ENCODE assay signal across 24 cellular contexts in genomic region chr1:48026275-48026674, GRCh38. TPM values are rescaled to one million over a fixed set of nuclear protein-coding genes. Genes with fewer than 3 reads are reported as not detected.
DNase-seq lines count a peak whose midpoint lies in the region; ATAC-seq and TF ChIP-seq lines count a peak whose summit lies in the region.
"Had no signal": no experiment of that assay in that cellular context is flagged by ENCODE, and none has a peak within 500 bp of the region (broad histone marks: within the 10 kb centered on the region; RNA-seq: fewer than 3 reads in every experiment).

No MANE protein-coding gene starts in this region.

- in situ Hi-C loops in ACHN (cut with HindIII; ENCODE audit: low pct_ligation_motif_present, low pct_unique_long_range_greater_than_20kb, low sequenced_read_pairs): no loop called here

- H3K27me3 ChIP-seq in endodermal cell (ENCODE audit: control insufficient read depth, insufficient read depth, low read length, poor library complexity, severe bottlenecking) (no peaks in the 10 kb centered on the region), kidney epithelial cell (ENCODE audit: control insufficient read depth, insufficient read depth, low read length) (no peaks in the 10 kb centered on the region)
- H3K27me3 ChIP-seq: neutrophil had no signal

- H3K27ac Mint-ChIP-seq in endodermal cell: no peak overlapping the region
- H3K27ac Mint-ChIP-seq in activated naive CD8-positive, alpha-beta T cell treated with anti-CD3 and anti-CD28 coated beads, Interleukin-2, amount 50 U/mL, for 24 hours: no peak overlapping the region
- H3K27ac Mint-ChIP-seq: activated CD4-positive, alpha-beta memory T cell treated with anti-CD3 and anti-CD28 coated beads, Interleukin-2, amount 10 ng/mL, durations not matched to agents 7 days and 5 days; activated T-helper 1 cell treated with anti-CD3 and anti-CD28 coated beads, Interleukin-12 subunit alpha, Interleukin-12 subunit beta, Interleukin-2, Interleukin-4 antibody, amounts not matched to agents 30 ng/mL and 10 ng/mL and 1 ng/mL, durations not matched to agents 14 hours and 24 hours and 36 hours; CD8-positive, alpha-beta T cell; effector memory CD8-positive, alpha-beta T cell had no signal

- H3K36me3 Mint-ChIP-seq in endodermal cell (ENCODE audit: low read depth): no peaks in the 10 kb centered on the region
- no peaks in the 10 kb centered on the region for H3K36me3 Mint-ChIP-seq in activated naive CD8-positive, alpha-beta T cell treated with anti-CD3 and anti-CD28 coated beads, Interleukin-2, amount 50 U/mL, for 24 hours (ENCODE audit: low read depth)
- H3K36me3 Mint-ChIP-seq: CD8-positive, alpha-beta T cell had no signal

- H3K4me3 Mint-ChIP-seq in endodermal cell: no peak overlapping the region
- no peak overlapping the region for H3K4me3 Mint-ChIP-seq in activated naive CD8-positive, alpha-beta T cell treated with anti-CD3 and anti-CD28 coated beads, Interleukin-2, amount 50 U/mL, for 24 hours
- H3K4me3 Mint-ChIP-seq: activated CD4-positive, alpha-beta memory T cell treated with anti-CD3 and anti-CD28 coated beads, Interleukin-2, amount 10 ng/mL, durations not matched to agents 7 days and 5 days; activated T-helper 1 cell treated with anti-CD3 and anti-CD28 coated beads, Interleukin-12 subunit alpha, Interleukin-12 subunit beta, Interleukin-2, Interleukin-4 antibody, amounts not matched to agents 30 ng/mL and 10 ng/mL and 1 ng/mL, durations not matched to agents 14 hours and 24 hours and 36 hours; CD8-positive, alpha-beta T cell; effector memory CD8-positive, alpha-beta T cell had no signal

- H3K4me1 Mint-ChIP-seq in endodermal cell: peaks cover 69% of the 10 kb centered on the region
- no peaks in the 10 kb centered on the region for H3K4me1 Mint-ChIP-seq in activated naive CD8-positive, alpha-beta T cell treated with anti-CD3 and anti-CD28 coated beads, Interleukin-2, amount 50 U/mL, for 24 hours
- H3K4me1 Mint-ChIP-seq: activated CD4-positive, alpha-beta memory T cell treated with anti-CD3 and anti-CD28 coated beads, Interleukin-2, amount 10 ng/mL, durations not matched to agents 7 days and 5 days had no signal

- DNase-seq in ACHN (peak; percentile 8), NB4 (ENCODE audit: low read depth) (peak; percentile 42), endodermal cell (peak; percentile 47), kidney epithelial cell (ENCODE audit: low read depth) (peak; percentile 77), HuH-7.5 (ENCODE audit: low spot score) (no peak), middle frontal gyrus (ENCODE audit: extremely low spot score, low spot score) (no peak), GM20000 (ENCODE audit: low spot score) (no peak)
- no peak for DNase-seq in activated naive CD8-positive, alpha-beta T cell treated with anti-CD3 and anti-CD28 coated beads, Interleukin-2, amount 50 U/mL, for 24 hours
- DNase-seq: activated CD4-positive, alpha-beta memory T cell treated with anti-CD3 and anti-CD28 coated beads, Interleukin-2, amount 10 ng/mL, durations not matched to agents 7 days and 5 days; CD8-positive, alpha-beta T cell; central memory CD4-positive, alpha-beta T cell; effector memory CD8-positive, alpha-beta T cell; NCI-H187 treated with DMSO at 0.1 percent for 48 hours; NCI-H524; right cardiac atrium; stimulated activated CD4-positive, alpha-beta T cell treated with anti-CD3 and anti-CD28 coated beads, Interleukin-2, amount 100 ng/mL, for 48 hours; substantia nigra; SW 1271 had no signal

- H3K9me3 Mint-ChIP-seq in endodermal cell: no peaks in the 10 kb centered on the region
- no peaks in the 10 kb centered on the region for H3K9me3 Mint-ChIP-seq in activated naive CD8-positive, alpha-beta T cell treated with anti-CD3 and anti-CD28 coated beads, Interleukin-2, amount 50 U/mL, for 24 hours
- H3K9me3 Mint-ChIP-seq: activated CD4-positive, alpha-beta memory T cell treated with anti-CD3 and anti-CD28 coated beads, Interleukin-2, amount 10 ng/mL, durations not matched to agents 7 days and 5 days; activated T-helper 1 cell treated with anti-CD3 and anti-CD28 coated beads, Interleukin-12 subunit alpha, Interleukin-12 subunit beta, Interleukin-2, Interleukin-4 antibody, amounts not matched to agents 30 ng/mL and 10 ng/mL and 1 ng/mL, durations not matched to agents 14 hours and 24 hours and 36 hours; CD8-positive, alpha-beta T cell; effector memory CD8-positive, alpha-beta T cell had no signal

- no peak overlapping the region for H3K27ac ChIP-seq in endodermal cell (ENCODE audit: low read depth, low read length)
- H3K27ac ChIP-seq: neutrophil had no signal

- ATAC-seq in activated naive CD8-positive, alpha-beta T cell treated with anti-CD3 and anti-CD28 coated beads, Interleukin-2, amount 50 U/mL, for 24 hours: no peak
- ATAC-seq: CD8-positive, alpha-beta T cell; effector memory CD8-positive, alpha-beta T cell; Panc1; right cardiac atrium had no signal

- H3K9ac ChIP-seq in endodermal cell (ENCODE audit: extremely low read depth, low read length, poor library complexity, severe bottlenecking): no peak overlapping the region

- H3K4me3 ChIP-seq in NB4 (ENCODE audit: low read depth, low read length) (no peak overlapping the region), endodermal cell (ENCODE audit: low read length) (no peak overlapping the region), kidney epithelial cell (ENCODE audit: low read depth, low read length) (no peak overlapping the region)

- no peaks in the 10 kb centered on the region for H3K27me3 Mint-ChIP-seq in endodermal cell (ENCODE audit: insufficient read depth)
- H3K27me3 Mint-ChIP-seq in activated naive CD8-positive, alpha-beta T cell treated with anti-CD3 and anti-CD28 coated beads, Interleukin-2, amount 50 U/mL, for 24 hours: peaks cover 2% of the 10 kb centered on the region
- H3K27me3 Mint-ChIP-seq: activated CD4-positive, alpha-beta memory T cell treated with anti-CD3 and anti-CD28 coated beads, Interleukin-2, amount 10 ng/mL, durations not matched to agents 7 days and 5 days had no signal

- no peak for TF ChIP-seq CTCF in NB4 (IDR thresholded peaks at IDR 0.05; ENCODE audit: low read depth, low read length)
- no peak for TF ChIP-seq CTCF in endodermal cell (conservative IDR thresholded peaks at IDR 0.05)
- no peak for TF ChIP-seq CTCF in kidney epithelial cell (IDR thresholded peaks at IDR 0.05; ENCODE audit: insufficient read depth, low read length, poor library complexity, severe bottlenecking)
- no peak for TF ChIP-seq CTCF in GM20000 (IDR thresholded peaks at IDR 0.05; ENCODE audit: extremely low read depth, missing control alignments)

- 85 to 89% methylated on average over 1 to 2 of the region's 2 CpGs for WGBS in endodermal cell (ENCODE audit: insufficient coverage in 1 of 2, insufficient read length in 1 of 2), 2 experiments

- H3K9me3 ChIP-seq in endodermal cell (ENCODE audit: control insufficient read depth, low read length): no peaks in the 10 kb centered on the region
- H3K9me3 ChIP-seq: neutrophil had no signal

- no peaks in the 10 kb centered on the region for H3K36me3 ChIP-seq in endodermal cell (ENCODE audit: control insufficient read depth, insufficient read depth, low read length)
- no peaks in the 10 kb centered on the region for H3K36me3 ChIP-seq in kidney epithelial cell (ENCODE audit: control insufficient read depth, insufficient read depth, low read length)
- H3K36me3 ChIP-seq: neutrophil had no signal

- no peak for TF ChIP-seq POLR2A in NB4 (IDR thresholded peaks at IDR 0.05; ENCODE audit: extremely low read depth, insufficient read length)

- peaks cover 35% of the 10 kb centered on the region for H3K4me1 ChIP-seq in endodermal cell (ENCODE audit: control insufficient read depth, insufficient read depth, low read length)

RNA-seq across cellular contexts. Expression of gene TRABD2B, which starts 29.1 kb away (rescaled TPM):
- total RNA-seq in endodermal cell (10 to 100 TPM; 24.4 to 28.0 TPM), kidney epithelial cell (0.92 and 1.2 TPM in 2 replicates)
- polyA plus RNA-seq in endodermal cell (2013, experiment 1 of 2): 6.2 TPM
- 6.0 TPM for polyA plus RNA-seq in endodermal cell (2013, experiment 2 of 2)
- total RNA-seq: activated CD4-positive, alpha-beta memory T cell treated with anti-CD3 and anti-CD28 coated beads, Interleukin-2, amount 10 ng/mL, durations not matched to agents 7 days and 5 days; activated T-helper 1 cell treated with anti-CD3 and anti-CD28 coated beads, Interleukin-12 subunit alpha, Interleukin-12 subunit beta, Interleukin-2, Interleukin-4 antibody, amounts not matched to agents 30 ng/mL and 10 ng/mL and 1 ng/mL, durations not matched to agents 14 hours and 24 hours and 36 hours; CD8-positive, alpha-beta T cell; Daoy; mononuclear cell had no signal
- polyA plus RNA-seq: AG04450 had no signal

Comparison
In these comparisons a context has a peak if more than half of its experiments do, and no peak if none do; other contexts are left out.
1. DNase-seq: peak in ACHN (single experiment), NB4 (single experiment), endodermal cell (single experiment) and kidney epithelial cell (single experiment); none in HuH-7.5 (single experiment), middle frontal gyrus (single experiment), activated naive CD8-positive, alpha-beta T cell treated with anti-CD3 and anti-CD28 coated beads, Interleukin-2, amount 50 U/mL, for 24 hours (single experiment) and GM20000 (single experiment).
2. RNA of gene TRABD2B, which starts 29.1 kb away (total RNA-seq): 24.4 to 28.0 TPM in endodermal cell; 0.92 to 1.2 TPM in kidney epithelial cell; every median in the first group is over 10 times any median in the second.